Comparison of ENCODE assay signal across 11 cellular contexts in the genomic region with DNA sequence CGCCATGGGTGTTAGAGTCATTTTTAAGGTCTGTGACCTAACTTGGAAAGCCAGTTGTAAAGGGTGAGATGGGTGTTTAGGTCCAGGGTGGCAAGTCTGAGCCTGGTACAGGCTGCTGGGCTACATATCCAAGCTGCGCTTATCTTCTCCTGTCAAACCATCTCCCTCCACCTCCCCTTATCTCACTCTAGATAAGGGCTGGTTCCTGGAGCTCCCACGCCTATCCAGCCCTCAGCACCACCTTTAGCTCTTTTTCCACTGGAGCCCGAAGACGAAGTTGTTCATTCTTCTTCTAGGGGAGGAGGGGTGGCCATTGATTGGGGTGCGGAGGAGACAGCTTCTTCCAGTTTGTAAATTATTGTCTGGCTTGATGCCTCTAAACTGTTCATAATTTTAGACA. TPM values are rescaled to one million over a fixed set of nuclear protein-coding genes. Genes with fewer than 3 reads are reported as not detected.
DNase-seq lines count a peak whose midpoint lies in the region; ATAC-seq and TF ChIP-seq lines count a peak whose summit lies in the region.
"Had no signal": no experiment of that assay in that cellular context is flagged by ENCODE, and none has a peak within 500 bp of the region (broad histone marks: within the 10 kb centered on the region; RNA-seq: fewer than 3 reads in every experiment).

No MANE protein-coding gene starts in this region.

- H3K56ac ChIP-seq in mesendoderm (ENCODE audit: low read length), result no peak overlapping the region

- no peak overlapping the region for H4K8ac ChIP-seq in mesendoderm (ENCODE audit: low read depth, low read length)

- H3K27me3 Mint-ChIP-seq in T-helper 1 cell treated with Interleukin-12 subunit alpha and Interleukin-12 subunit beta and Interleukin-4 antibody, amounts not matched to agents 30 μg/mL and 1 μg/mL, for 36 hours (ENCODE audit: low read depth), result no peaks in the 10 kb centered on the region

- no peaks in the 10 kb centered on the region for H3K79me2 ChIP-seq in mesendoderm (ENCODE audit: control insufficient read depth, insufficient read depth, low read length)

- H2BK5ac ChIP-seq in mesendoderm (ENCODE audit: low read length), result no peak overlapping the region

- H2BK120ac ChIP-seq in mesendoderm (ENCODE audit: low read depth, low read length), result no peak overlapping the region

- H3K27me3 ChIP-seq in dorsolateral prefrontal cortex (no peaks in the 10 kb centered on the region), mesendoderm (ENCODE audit: insufficient read depth, low read length, poor library complexity) (no peaks in the 10 kb centered on the region), thyroid gland (no peaks in the 10 kb centered on the region)

- no peak overlapping the region for H3K4me2 ChIP-seq in mesendoderm (ENCODE audit: low read length)

- no peaks in the 10 kb centered on the region for H3K9me3 Mint-ChIP-seq in T-helper 1 cell treated with Interleukin-12 subunit alpha and Interleukin-12 subunit beta and Interleukin-4 antibody, amounts not matched to agents 30 μg/mL and 1 μg/mL, for 36 hours

- peaks cover 76% of the 10 kb centered on the region for H3K4me1 Mint-ChIP-seq in T-helper 1 cell treated with Interleukin-12 subunit alpha and Interleukin-12 subunit beta and Interleukin-4 antibody, amounts not matched to agents 30 μg/mL and 1 μg/mL, for 36 hours (ENCODE audit: low read depth)

- H3K27ac Mint-ChIP-seq in T-helper 1 cell treated with Interleukin-12 subunit alpha and Interleukin-12 subunit beta and Interleukin-4 antibody, amounts not matched to agents 30 μg/mL and 1 μg/mL, for 36 hours, result peak overlapping the region; percentile 5

- no peak for TF ChIP-seq POLR2A in thyroid gland (IDR thresholded peaks at IDR 0.05)

- H3K4me3 ChIP-seq in dorsolateral prefrontal cortex (peak overlapping the region in 9 of 59 donors; percentile 1 to 33 (median 12)), mesendoderm (ENCODE audit: low read length) (no peak overlapping the region), thyroid gland (replicated peaks in 1 of 3) (no peak overlapping the region)

- H2BK15ac ChIP-seq in mesendoderm (replicated peaks; ENCODE audit: low read depth), result no peak overlapping the region

- no peaks in the 10 kb centered on the region for H3K79me1 ChIP-seq in mesendoderm (ENCODE audit: low read length)

- H4K5ac ChIP-seq in mesendoderm (ENCODE audit: low read length), result no peak overlapping the region

- DNase-seq in T-helper 1 cell (no peak), dorsolateral prefrontal cortex (no peak), mesendoderm (peak; percentile 62), thyroid gland (no peak), SW480 (ENCODE audit: low spot score) (no peak)
- DNase-seq: 8988T; central memory CD4-positive, alpha-beta T cell; DMS79 had no signal

- H3K9me3 ChIP-seq in thyroid gland, result no peaks in the 10 kb centered on the region

- H3K18ac ChIP-seq in mesendoderm (ENCODE audit: low read length), result no peak overlapping the region

- no peak overlapping the region for H3K9ac ChIP-seq in mesendoderm (ENCODE audit: low read length)

- peak overlapping the region in 57 of 59 donors; percentile 20 to 94 (median 84) for H3K27ac ChIP-seq in dorsolateral prefrontal cortex
- no peak overlapping the region for H3K27ac ChIP-seq in mesendoderm (ENCODE audit: low read depth, low read length)
- H3K27ac ChIP-seq in thyroid gland, result peak overlapping the region in 2 of 3 donors; percentile 64 to 69

- H3K36me3 ChIP-seq in mesendoderm (ENCODE audit: control insufficient read depth, insufficient read depth, low read length), result no peaks in the 10 kb centered on the region
- peaks cover 0 to 3% of the 10 kb centered on the region in 2 donors for H3K36me3 ChIP-seq in thyroid gland

- ATAC-seq in GM21723 (IDR thresholded peaks at IDR 0.05; ENCODE audit: unreplicated experiment), result no peak
- ATAC-seq in GM19397 (IDR thresholded peaks at IDR 0.05; ENCODE audit: unreplicated experiment), result no peak

- peaks cover 3% of the 10 kb centered on the region for H3K4me1 ChIP-seq in mesendoderm (ENCODE audit: control insufficient read depth, low read depth, low read length)
- peaks cover 25 to 46% of the 10 kb centered on the region in 2 donors for H3K4me1 ChIP-seq in thyroid gland

- TF ChIP-seq CTCF in dorsolateral prefrontal cortex (IDR thresholded peaks at IDR 0.05 in 54 of 56, conservative IDR thresholded peaks at IDR 0.05 in 2 of 56; ENCODE audit: low read depth in 1 of 56, partially characterized antibody in 56 of 56) (no peak), thyroid gland (IDR thresholded peaks at IDR 0.05) (no peak)

- H3K23ac ChIP-seq in mesendoderm (ENCODE audit: low read length), result no peak overlapping the region

- no CpG with 5 or more reads among the region's 6 CpGs for WGBS in mesendoderm (ENCODE audit: extremely low coverage, insufficient coverage, low lambda C conversion rate)
- 91 to 92% methylated on average over 6 of the region's 6 CpGs for WGBS in thyroid gland, 2 donors

- intact Hi-C loops in dorsolateral prefrontal cortex (cut with DNase I) (loop anchor here in 1 of 2 donors (5.0 kb wide), 1 partner anchor 57 kb away; no protein-coding TSS in a partner anchor), thyroid gland (cut with DNase I) (no loop called here)

- no peak overlapping the region for H2AK5ac ChIP-seq in mesendoderm (ENCODE audit: low read length)

- no peak overlapping the region for H3K4ac ChIP-seq in mesendoderm (ENCODE audit: low read depth, low read length)

- peaks cover 33% of the 10 kb centered on the region for H3K36me3 Mint-ChIP-seq in T-helper 1 cell treated with Interleukin-12 subunit alpha and Interleukin-12 subunit beta and Interleukin-4 antibody, amounts not matched to agents 30 μg/mL and 1 μg/mL, for 36 hours (ENCODE audit: low read depth)

- no peak overlapping the region for H3K4me3 Mint-ChIP-seq in T-helper 1 cell treated with Interleukin-12 subunit alpha and Interleukin-12 subunit beta and Interleukin-4 antibody, amounts not matched to agents 30 μg/mL and 1 μg/mL, for 36 hours

RNA-seq across cellular contexts. Expression of gene MICAL2, which starts 48.5 kb away (rescaled TPM):
- total RNA-seq in dorsolateral prefrontal cortex (100 to 1,000 TPM; 104 to 402 (median 289) TPM), thyroid gland (10 to 100 TPM; 27.4 to 63.6 (median 51.9) TPM)
- 6.5 TPM for polyA plus RNA-seq in mesendoderm (2013, experiment 1 of 2)
- 7.2 TPM for polyA plus RNA-seq in mesendoderm (2013, experiment 2 of 2)
